Comparison of ENCODE assay signal across 22 cellular contexts in genomic region chr5:149356391-149356790, GRCh38. TPM values are rescaled to one million over a fixed set of nuclear protein-coding genes. Genes with fewer than 3 reads are reported as not detected.
DNase-seq lines count a peak whose midpoint lies in the region; ATAC-seq and TF ChIP-seq lines count a peak whose summit lies in the region.
"Had no signal": no experiment of that assay in that cellular context is flagged by ENCODE, and none has a peak within 500 bp of the region (broad histone marks: within the 10 kb centered on the region; RNA-seq: fewer than 3 reads in every experiment).

No MANE protein-coding gene starts in this region.

- no peaks in the 10 kb centered on the region for H3K9me3 ChIP-seq in H9 (ENCODE audit: control insufficient read depth, low read depth, low read length)
- H3K9me3 ChIP-seq: stomach, upper lobe of right lung had no signal

- H3K36me3 Mint-ChIP-seq in activated T-cell treated with anti-CD3 and anti-CD28 coated beads, Interleukin-2, amount 50 U/mL, for 24 hours (ENCODE audit: low read depth) = peaks cover 74% of the 10 kb centered on the region
- peaks cover 7 to 44% (median 30%) of the 10 kb centered on the region in 3 experiments; a peak in 6 of 7 replicates for H3K36me3 Mint-ChIP-seq in H9 (ENCODE audit: insufficient read depth in 1 of 3, low read depth in 3 of 3)
- H3K36me3 Mint-ChIP-seq in activated CD4-positive, alpha-beta memory T cell treated with anti-CD3 and anti-CD28 coated beads, Interleukin-2, amount 10 ng/mL, durations not matched to agents 7 days and 5 days (ENCODE audit: low read depth) = peaks cover 66% of the 10 kb centered on the region

- DNase-seq in activated T-cell treated with anti-CD3 and anti-CD28 coated beads, Interleukin-2, amount 50 U/mL, for 24 hours = no peak
- no peak for DNase-seq in activated T-cell treated with anti-CD3 and anti-CD28 coated beads, Interleukin-2, amount 50 U/mL, for 1 hour
- DNase-seq in H9 (no peak), kidney glomerular epithelial cell (lab: John Stamatoyannopoulos, UW) (peak; percentile 4), OCI-M2 (lab: John Stamatoyannopoulos, UW; ENCODE audit: unreplicated experiment) (no peak), GM10248 (ENCODE audit: extremely low spot score) (no peak)
- peak; percentile 42 for DNase-seq in activated CD4-positive, alpha-beta memory T cell treated with anti-CD3 and anti-CD28 coated beads, Interleukin-2, amount 10 ng/mL, durations not matched to agents 7 days and 5 days
- DNase-seq: ACHN; activated B cell treated with CpG ODN at 0.5 μM for 24 hours; activated effector memory CD4-positive, alpha-beta T cell treated with Interleukin-2 at 50 U/mL for 16 hours; aorta; CD8-positive, alpha-beta T cell; DMS79; NCI-H1417 treated with DMSO at 0.1 percent for 48 hours; NCI-H2171 treated with DMSO at 0.1 percent for 48 hours; nephron progenitor cell; stomach; upper lobe of right lung had no signal

- no peak overlapping the region for H4K8ac ChIP-seq in H9 (replicated peaks; ENCODE audit: insufficient read length, low read depth, low read length)

- H2AK5ac ChIP-seq in H9 (ENCODE audit: insufficient read length, low read length) = no peak overlapping the region

- no peak overlapping the region for H2BK120ac ChIP-seq in H9 (ENCODE audit: low read depth, low read length, poor library complexity, severe bottlenecking)

- H4K20me1 ChIP-seq in H9 (ENCODE audit: control insufficient read depth, insufficient read depth, insufficient read length) = no peaks in the 10 kb centered on the region

- WGBS in H9 (ENCODE audit: extremely low coverage, insufficient read length, low lambda C conversion rate) = no CpG with 5 or more reads among the region's 8 CpGs

- H3K79me2 ChIP-seq in H9 (ENCODE audit: insufficient read depth, low read length) = no peaks in the 10 kb centered on the region

- no peak for TF ChIP-seq CTCF in H9 (conservative IDR thresholded peaks at IDR 0.05)
- TF ChIP-seq CTCF in GM10248 (IDR thresholded peaks at IDR 0.05; ENCODE audit: control extremely low read depth, extremely low read depth, low read depth, missing control alignments) = no peak

- H3T11ph ChIP-seq in H9 (ENCODE audit: low read length) = no peak overlapping the region

- no peak overlapping the region for H3K14ac ChIP-seq in H9 (ENCODE audit: insufficient read depth, low read length)

- H3K4me3 Mint-ChIP-seq in activated T-cell treated with anti-CD3 and anti-CD28 coated beads, Interleukin-2, amount 50 U/mL, for 24 hours = peak overlapping the region; percentile 42
- peak overlapping the region; percentile 8 to 41; a peak in 3 of 5 replicates for H3K4me3 Mint-ChIP-seq in H9
- peak overlapping the region; percentile 49 for H3K4me3 Mint-ChIP-seq in activated CD4-positive, alpha-beta memory T cell treated with anti-CD3 and anti-CD28 coated beads, Interleukin-2, amount 10 ng/mL, durations not matched to agents 7 days and 5 days
- H3K4me3 Mint-ChIP-seq: CD8-positive, alpha-beta T cell had no signal

- H3K4me2 ChIP-seq in H9 (ENCODE audit: insufficient read depth, insufficient read length, low read length) = no peak overlapping the region

- no peaks in the 10 kb centered on the region for H3K27me3 ChIP-seq in H9 (ENCODE audit: insufficient read depth, low read length)
- H3K27me3 ChIP-seq: stomach, upper lobe of right lung had no signal

- H3K9ac ChIP-seq in H9 (ENCODE audit: extremely low read depth, insufficient read length, low read length) = no peak overlapping the region

- H2BK20ac ChIP-seq in H9 (ENCODE audit: low read depth, low read length, poor library complexity, severe bottlenecking) = no peak overlapping the region

- POLR2A ChIA-PET in activated CD4-positive, alpha-beta memory T cell treated with anti-CD3 and anti-CD28 coated beads, Interleukin-2, amount 10 ng/mL, durations not matched to agents 7 days and 5 days (lab: Charles Lee) = interaction anchor here (0.9 to 9.7 kb wide), 8 partner anchors 11 to 376 kb away, joined by 3 to 445 read pairs (median 7); partner anchors contain the start of genes ARHGEF37, CSNK1A1 and GRPEL2
- POLR2A ChIA-PET in GM10248 (lab: Yijun Ruan, JAX) = no interaction called here

- H3K27ac ChIP-seq in H9 (ENCODE audit: insufficient read length, low read depth, low read length) = no peak overlapping the region
- H3K27ac ChIP-seq: stomach, upper lobe of right lung had no signal

- H4K5ac ChIP-seq in H9 (ENCODE audit: insufficient read length, low read depth, low read length) = no peak overlapping the region

- no peak overlapping the region for H3K18ac ChIP-seq in H9 (ENCODE audit: insufficient read length, low read depth, low read length)

- peaks cover 82% of the 10 kb centered on the region for H3K4me1 Mint-ChIP-seq in activated T-cell treated with anti-CD3 and anti-CD28 coated beads, Interleukin-2, amount 50 U/mL, for 24 hours (ENCODE audit: low read depth)
- peaks cover 18% of the 10 kb centered on the region in 2 experiments for H3K4me1 Mint-ChIP-seq in H9
- peaks cover 83% of the 10 kb centered on the region for H3K4me1 Mint-ChIP-seq in activated CD4-positive, alpha-beta memory T cell treated with anti-CD3 and anti-CD28 coated beads, Interleukin-2, amount 10 ng/mL, durations not matched to agents 7 days and 5 days

- H3K79me1 ChIP-seq in H9 (ENCODE audit: insufficient read depth, low read depth, low read length, poor library complexity, severe bottlenecking) = no peaks in the 10 kb centered on the region

- no peak overlapping the region for H3K23ac ChIP-seq in H9 (ENCODE audit: insufficient read length, low read depth, low read length)

- CTCF ChIA-PET in activated CD4-positive, alpha-beta memory T cell treated with anti-CD3 and anti-CD28 coated beads, Interleukin-2, amount 10 ng/mL, durations not matched to agents 7 days and 5 days (lab: Charles Lee) = interaction anchor here (0.8 to 4.2 kb wide), 4 partner anchors 11 to 39 kb away, joined by 3 to 44 read pairs (median 10); partner anchors contain the start of gene GRPEL2
- CTCF ChIA-PET in GM10248 (lab: Yijun Ruan, JAX) = interaction anchor here (0.6 to 12.6 kb wide), 6 partner anchors 10 to 52 kb away, joined by 3 to 186 read pairs (median 4); no protein-coding TSS in a partner anchor

- peaks cover 4% of the 10 kb centered on the region for H3K23me2 ChIP-seq in H9 (ENCODE audit: insufficient read length, low read depth, low read length, poor library complexity, severe bottlenecking)

- no peak overlapping the region for H2BK15ac ChIP-seq in H9 (ENCODE audit: low read depth, low read length)

- H2BK12ac ChIP-seq in H9 (ENCODE audit: insufficient read length, low read depth, low read length) = no peak overlapping the region

- H2AFZ ChIP-seq in H9 (ENCODE audit: low read length) = no peak overlapping the region

- H2BK5ac ChIP-seq in H9 (ENCODE audit: insufficient read length, low read length) = no peak overlapping the region

- ATAC-seq in GM18511 (IDR thresholded peaks at IDR 0.05; ENCODE audit: unreplicated experiment) = no peak
- ATAC-seq: CD8-positive, alpha-beta T cell; upper lobe of right lung had no signal

- no peak overlapping the region for H4K91ac ChIP-seq in H9 (ENCODE audit: insufficient read length, low read depth, low read length)

- no peaks in the 10 kb centered on the region for H3K27me3 Mint-ChIP-seq in activated T-cell treated with anti-CD3 and anti-CD28 coated beads, Interleukin-2, amount 50 U/mL, for 24 hours
- peaks cover 4% of the 10 kb centered on the region; the same call in 1 of the 2 replicates for H3K27me3 Mint-ChIP-seq in H9 (ENCODE audit: low read depth)
- H3K27me3 Mint-ChIP-seq in activated CD4-positive, alpha-beta memory T cell treated with anti-CD3 and anti-CD28 coated beads, Interleukin-2, amount 10 ng/mL, durations not matched to agents 7 days and 5 days = no peaks in the 10 kb centered on the region
- H3K27me3 Mint-ChIP-seq: activated B cell treated with CpG ODN at 0.5 μM for 24 hours had no signal

- H3K9me3 Mint-ChIP-seq in activated T-cell treated with anti-CD3 and anti-CD28 coated beads, Interleukin-2, amount 50 U/mL, for 24 hours = no peaks in the 10 kb centered on the region
- H3K9me3 Mint-ChIP-seq in H9 = no peaks in the 10 kb centered on the region
- H3K9me3 Mint-ChIP-seq in activated CD4-positive, alpha-beta memory T cell treated with anti-CD3 and anti-CD28 coated beads, Interleukin-2, amount 10 ng/mL, durations not matched to agents 7 days and 5 days = no peaks in the 10 kb centered on the region
- H3K9me3 Mint-ChIP-seq: activated B cell treated with CpG ODN at 0.5 μM for 24 hours; CD8-positive, alpha-beta T cell; nephron progenitor cell had no signal

- no peak overlapping the region for H3K56ac ChIP-seq in H9 (ENCODE audit: insufficient read length, low read depth, low read length)

- no peak overlapping the region for H3K4ac ChIP-seq in H9 (ENCODE audit: low read depth, low read length)

- H3K4me1 ChIP-seq in H9 (ENCODE audit: insufficient read depth, low read length) = no peaks in the 10 kb centered on the region; the same call in 1 of the 2 replicates

- peak overlapping the region; percentile 89 for H3K27ac Mint-ChIP-seq in activated T-cell treated with anti-CD3 and anti-CD28 coated beads, Interleukin-2, amount 50 U/mL, for 24 hours
- no peak overlapping the region for H3K27ac Mint-ChIP-seq in H9
- H3K27ac Mint-ChIP-seq in activated CD4-positive, alpha-beta memory T cell treated with anti-CD3 and anti-CD28 coated beads, Interleukin-2, amount 10 ng/mL, durations not matched to agents 7 days and 5 days = peak overlapping the region; percentile 78
- H3K27ac Mint-ChIP-seq: activated B cell treated with CpG ODN at 0.5 μM for 24 hours, nephron progenitor cell had no signal

RNA-seq across cellular contexts. Expression of gene PCYOX1L, which starts 1.5 kb away (rescaled TPM):
- total RNA-seq in H9 (2021) = 15.3 and 16.5 TPM in 2 replicates
- total RNA-seq in activated CD4-positive, alpha-beta memory T cell treated with anti-CD3 and anti-CD28 coated beads, Interleukin-2, amount 10 ng/mL, durations not matched to agents 7 days and 5 days = 10 to 100 TPM; 41.2 to 42.1 TPM

RNA-seq across cellular contexts. Expression of gene GRPEL2, which starts 11.1 kb away (rescaled TPM):
- total RNA-seq in H9 (2021) = 44.4 and 47.3 TPM in 2 replicates
- 10 to 100 TPM; 43.8 to 49.4 TPM for total RNA-seq in activated CD4-positive, alpha-beta memory T cell treated with anti-CD3 and anti-CD28 coated beads, Interleukin-2, amount 10 ng/mL, durations not matched to agents 7 days and 5 days

RNA-seq across cellular contexts. Expression of gene IL17B, which starts 22.7 kb away (rescaled TPM):
- not detected in 2 replicates for total RNA-seq in H9 (2021)
- total RNA-seq in activated CD4-positive, alpha-beta memory T cell treated with anti-CD3 and anti-CD28 coated beads, Interleukin-2, amount 10 ng/mL, durations not matched to agents 7 days and 5 days = not detected
- total RNA-seq: activated B cell treated with CpG ODN at 0.5 μM for 24 hours; CD8-positive, alpha-beta T cell; fibroblast of villous mesenchyme; mesenteric fat pad; pulmonary artery endothelial cell; upper lobe of right lung had no signal

Comparison
In these comparisons a context has a peak if more than half of its experiments do, and no peak if none do; other contexts are left out.
1. DNase-seq: peak in activated CD4-positive, alpha-beta memory T cell treated with anti-CD3 and anti-CD28 coated beads, Interleukin-2, amount 10 ng/mL, durations not matched to agents 7 days and 5 days (single experiment) and kidney glomerular epithelial cell (single experiment); none in activated T-cell treated with anti-CD3 and anti-CD28 coated beads, Interleukin-2, amount 50 U/mL, for 24 hours (single experiment), activated T-cell treated with anti-CD3 and anti-CD28 coated beads, Interleukin-2, amount 50 U/mL, for 1 hour (single experiment), H9 (single experiment), OCI-M2 (single experiment) and GM10248 (single experiment).
2. H3K27ac Mint-ChIP-seq: peak in activated T-cell treated with anti-CD3 and anti-CD28 coated beads, Interleukin-2, amount 50 U/mL, for 24 hours (single experiment) and activated CD4-positive, alpha-beta memory T cell treated with anti-CD3 and anti-CD28 coated beads, Interleukin-2, amount 10 ng/mL, durations not matched to agents 7 days and 5 days (single experiment); none in H9 (0 of 3).
3. Peak in every context shown above with its lines, with median percentiles within 50 percentile points of each other: H3K4me3 Mint-ChIP-seq.